10 cellular contexts compared by ENCODE assay signal in the genomic region with DNA sequence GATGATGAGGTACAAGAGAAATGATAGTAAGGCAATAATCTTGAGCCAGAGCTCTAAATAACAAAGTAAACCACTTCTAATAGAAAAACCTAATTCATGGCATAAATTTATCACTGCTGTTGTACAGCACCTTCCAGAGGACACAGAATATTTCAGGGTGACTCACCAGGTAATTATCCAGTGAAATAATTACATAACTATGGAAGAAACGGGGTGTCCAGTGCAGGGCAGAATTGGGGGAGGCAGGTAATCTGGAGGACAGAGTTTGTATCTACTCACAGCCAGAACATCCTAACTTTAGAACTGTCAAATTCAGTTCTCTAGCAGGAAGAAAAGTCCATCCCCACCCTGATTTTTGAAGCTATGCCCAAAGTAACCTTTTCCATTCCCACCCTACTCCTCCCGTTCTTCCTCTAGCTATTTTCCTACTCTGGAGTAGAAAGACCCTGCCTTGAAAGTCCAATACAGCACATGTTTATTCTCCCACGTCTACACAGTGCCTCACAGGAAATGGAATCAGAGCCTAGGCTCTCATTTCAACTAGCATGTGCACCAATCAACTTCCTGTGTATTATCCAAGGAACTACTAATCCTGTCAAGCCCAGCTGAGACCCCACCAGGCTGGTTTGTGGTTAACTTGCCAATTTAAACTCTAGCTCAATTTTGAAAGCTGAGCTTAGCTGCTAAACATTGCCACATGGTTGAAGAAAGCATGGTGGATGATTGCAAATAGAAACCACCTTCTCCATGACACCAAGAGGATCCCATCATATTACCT.
DNase-seq lines count a peak whose midpoint lies in the region; ATAC-seq and TF ChIP-seq lines count a peak whose summit lies in the region.
"Had no signal": no experiment of that assay in that cellular context is flagged by ENCODE, and none has a peak within 500 bp of the region (broad histone marks: within the 10 kb centered on the region; RNA-seq: fewer than 3 reads in every experiment).

No MANE protein-coding gene starts in this region.

- no peaks in the 10 kb centered on the region for H3K27me3 ChIP-seq in heart right ventricle
- H3K27me3 ChIP-seq: right lobe of liver had no signal

- CTCF ChIA-PET in RWPE1 (lab: Yijun Ruan, JAX) = interaction anchor here (1.0 kb wide), 1 partner anchor 131 kb away, joined by 3 read pairs; no protein-coding TSS in a partner anchor

- H3K27ac ChIP-seq in heart right ventricle (peak overlapping the region in 1 of 10 donors; percentile 7), RWPE1 (no peak overlapping the region)
- H3K27ac ChIP-seq: right lobe of liver had no signal

- POLR2A ChIA-PET in RWPE1 (lab: Yijun Ruan, JAX; ENCODE audit: low non-redundant PET) = no interaction called here

- intact Hi-C loops in heart right ventricle (cut with DNase I) = no loop called here
- intact Hi-C loops in cardiac septum (cut with DNase I) = no loop called here

- no peak overlapping the region for H3K4me3 ChIP-seq in heart right ventricle
- H3K4me3 ChIP-seq: HAP-1, right lobe of liver had no signal

- H3K27ac Mint-ChIP-seq in type B pancreatic cell = no peak overlapping the region
- no peak overlapping the region for H3K27ac Mint-ChIP-seq in immature natural killer cell

- H3K36me3 Mint-ChIP-seq in type B pancreatic cell = peaks cover 8% of the 10 kb centered on the region
- H3K36me3 Mint-ChIP-seq in immature natural killer cell = no peaks in the 10 kb centered on the region

- peaks cover 0 to 56% (median 22%) of the 10 kb centered on the region in 9 donors for H3K4me1 ChIP-seq in heart right ventricle
- H3K4me1 ChIP-seq: right lobe of liver had no signal

- WGBS in heart right ventricle, 2 donors = 42 to 51% methylated on average over 3 of the region's 3 CpGs

- peak in 6 of 8 donors; percentile 47 to 71 (median 66) for ATAC-seq in heart right ventricle
- ATAC-seq: right lobe of liver had no signal

- H3K9me3 ChIP-seq in heart right ventricle = no peaks in the 10 kb centered on the region
- H3K9me3 ChIP-seq: HAP-1, right lobe of liver had no signal

- TF ChIP-seq CTCF in heart right ventricle (IDR thresholded peaks at IDR 0.05) (no peak), RWPE1 (conservative IDR thresholded peaks at IDR 0.05; ENCODE audit: low read depth) (no peak), type B pancreatic cell (conservative IDR thresholded peaks at IDR 0.05) (no peak)

- peaks cover 0 to 13% (median 0%) of the 10 kb centered on the region in 9 donors for H3K36me3 ChIP-seq in heart right ventricle
- H3K36me3 ChIP-seq: HAP-1, right lobe of liver had no signal

- DNase-seq in heart right ventricle (no peak), cardiac septum (ENCODE audit: low spot score) (no peak), RWPE1 (ENCODE audit: low spot score) (peak; percentile 58), fibroblast of gingiva (ENCODE audit: low read depth) (peak; percentile 63), type B pancreatic cell (ENCODE audit: extremely low spot score, unreplicated experiment) (no peak), immature natural killer cell (no peak), OCI-M2 (lab: John Stamatoyannopoulos, UW; ENCODE audit: unreplicated experiment) (no peak), NCI-H2196 treated with DMSO at 0.1 percent for 48 hours (lab: John Stamatoyannopoulos, UW; ENCODE audit: unreplicated experiment) (no peak)
- DNase-seq: right lobe of liver had no signal

- no peaks in the 10 kb centered on the region for H3K9me3 Mint-ChIP-seq in type B pancreatic cell
- no peaks in the 10 kb centered on the region for H3K9me3 Mint-ChIP-seq in immature natural killer cell

- H3K4me1 Mint-ChIP-seq in type B pancreatic cell (ENCODE audit: unreplicated experiment) (peaks cover 10% of the 10 kb centered on the region), immature natural killer cell (peaks cover 0 to 10% of the 10 kb centered on the region in 2 donors)

- H3K27me3 Mint-ChIP-seq in type B pancreatic cell = no peaks in the 10 kb centered on the region
- peaks cover 0 to 16% (median 0%) of the 10 kb centered on the region in 3 donors for H3K27me3 Mint-ChIP-seq in immature natural killer cell (ENCODE audit: low read depth in 3 of 3)

- H3K4me3 Mint-ChIP-seq in type B pancreatic cell (peak overlapping the region; percentile 9), immature natural killer cell (no peak overlapping the region)

Comparison
In these comparisons a context has a peak if more than half of its experiments do, and no peak if none do; other contexts are left out.
1. DNase-seq: peak in RWPE1 (single experiment) and fibroblast of gingiva (single experiment); none in heart right ventricle (0 of 2), cardiac septum (single experiment), type B pancreatic cell (single experiment), immature natural killer cell (0 of 3), OCI-M2 (single experiment) and NCI-H2196 treated with DMSO at 0.1 percent for 48 hours (single experiment).